Comparison of ENCODE assay signal across 9 cellular contexts in the genomic region with DNA sequence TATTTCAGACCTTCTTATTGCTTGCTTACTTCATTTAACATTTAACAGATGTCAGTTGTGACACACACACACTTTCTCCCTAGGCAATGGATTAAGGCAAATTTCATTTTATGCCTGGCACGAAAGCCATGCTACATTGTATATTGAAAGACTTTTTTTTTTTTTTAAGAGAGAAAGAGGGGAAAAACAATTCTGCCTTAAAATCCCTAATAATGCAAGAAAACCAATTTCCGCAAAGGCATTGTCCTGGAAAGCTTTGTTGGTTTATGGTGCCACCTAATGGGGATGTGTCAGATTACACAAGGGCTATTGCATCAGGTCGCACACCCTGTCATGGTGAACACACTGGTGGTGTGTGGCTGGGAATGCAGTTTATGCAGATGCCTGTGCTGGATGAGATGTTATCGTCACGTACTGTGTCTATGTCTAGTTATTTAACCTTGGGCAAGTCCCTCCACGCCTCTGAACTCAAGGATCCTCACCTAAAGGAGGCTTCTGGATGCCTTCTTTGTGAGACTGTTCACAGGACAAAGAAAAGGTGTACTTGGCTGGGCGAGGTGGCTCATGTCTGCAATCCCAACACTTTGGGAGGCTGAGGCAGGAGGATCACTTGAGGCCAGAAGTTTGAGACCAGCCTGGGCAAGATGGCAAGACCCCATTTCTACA. TPM values are rescaled to one million over a fixed set of nuclear protein-coding genes. Genes with fewer than 3 reads are reported as not detected.
DNase-seq lines count a peak whose midpoint lies in the region; ATAC-seq lines count a peak whose summit lies in the region.
"Had no signal": no experiment of that assay in that cellular context is flagged by ENCODE, and none has a peak within 500 bp of the region (broad histone marks: within the 10 kb centered on the region; RNA-seq: fewer than 3 reads in every experiment).

No MANE protein-coding gene starts in this region.

- in situ Hi-C loops in KBM-7 (cut with MboI; ENCODE audit: low pct_unique_long_range_greater_than_20kb, low sequenced_read_pairs): no loop called here

- peak; percentile 90 for ATAC-seq in GM21529 (IDR thresholded peaks at IDR 0.05; ENCODE audit: unreplicated experiment)

- peak; percentile 35 for DNase-seq in DMS153 treated with DMSO at 0.1 percent for 48 hours (lab: John Stamatoyannopoulos, UW; ENCODE audit: unreplicated experiment)
- DNase-seq in KBM-7: peak; percentile 89
- DNase-seq in RPMI7951 (ENCODE audit: low read depth): peak; percentile 83
- peak; percentile 44 for DNase-seq in activated T-helper 1 cell treated with Interleukin-2 at 50 U/mL for 16 hours (ENCODE audit: low read depth)
- peak; percentile 83 for DNase-seq in fibroblast of the conjunctiva (ENCODE audit: low read depth)
- peak in 50 of 56 donors; percentile 3 to 81 (median 26) for DNase-seq in nucleus accumbens (lab: John Stamatoyannopoulos, UW)
- peak; percentile 94 for DNase-seq in superior temporal gyrus (ENCODE audit: extremely low spot score)

RNA-seq across cellular contexts. Expression of a gene that starts 37.3 kb away (rescaled TPM):
- 97.6 and 120 TPM in 2 replicates for total RNA-seq in RPMI7951 (2014; rRNA removed; shearing (Covaris generic))

RNA-seq across cellular contexts. Expression of a gene that starts 54.4 kb away (rescaled TPM):
- not detected in 2 replicates for total RNA-seq in RPMI7951 (2014; rRNA removed; shearing (Covaris generic))
- total RNA-seq: subcutaneous adipose tissue had no signal

Comparison
In these comparisons a context has a peak if more than half of its experiments do, and no peak if none do; other contexts are left out.
1. Peak in every context shown above with its lines: DNase-seq and ATAC-seq.
2. DNase-seq: peak in every context shown above with its lines; median percentile 94 in superior temporal gyrus; 89 in KBM-7; 83 in RPMI7951; 83 in fibroblast of the conjunctiva; 44 in activated T-helper 1 cell treated with Interleukin-2 at 50 U/mL for 16 hours; 35 in DMS153 treated with DMSO at 0.1 percent for 48 hours; 26 in nucleus accumbens.